ENCODE assay signal across 32 cellular contexts in the genomic region with DNA sequence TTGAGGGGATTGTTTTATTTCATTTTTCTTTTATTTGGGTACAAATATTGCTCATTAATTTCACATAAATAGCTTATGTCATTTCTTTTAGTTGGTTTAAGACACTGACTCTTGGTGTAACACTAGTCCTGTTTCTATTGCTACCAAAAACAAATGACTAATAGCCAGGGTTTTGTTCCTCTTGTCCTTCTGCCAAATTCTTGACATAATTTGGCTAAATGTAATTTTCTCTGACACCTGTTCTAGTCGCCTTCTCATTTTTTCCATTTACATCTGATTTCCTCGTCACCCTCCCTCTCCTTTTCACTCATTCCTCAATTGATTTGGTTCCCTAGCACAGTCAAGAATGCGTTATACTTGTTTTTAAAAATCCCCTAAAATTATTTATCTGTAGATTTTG.
"Had no signal": no experiment of that assay in that cellular context is flagged by ENCODE, and none has a peak within 500 bp of the region (broad histone marks: within the 10 kb centered on the region; RNA-seq: fewer than 3 reads in every experiment).

No MANE protein-coding gene starts in this region.

- H3K36me3 Mint-ChIP-seq: naive thymus-derived CD4-positive, alpha-beta T cell; stimulated activated naive B cell treated with anti-CD40 and anti-IgM and Interleukin-4, amounts not matched to agents 10 μg/mL and 1 μg/mL and 100 μg/mL, for 72 hours had no signal

- DNase-seq: activated CD4-positive, alpha-beta memory T cell treated with anti-CD3 and anti-CD28 coated beads, Interleukin-2, amount 10 ng/mL, durations not matched to agents 7 days and 5 days; activated CD4-positive, alpha-beta T cell treated with anti-CD3 and anti-CD28 coated beads, Interleukin-2, amount 10 ng/mL, durations not matched to agents 24 days and 14 days; activated CD8-positive, alpha-beta memory T cell treated with anti-CD3 and anti-CD28 coated beads, Interleukin-2, amount 50 U/mL, for 48 hours; activated gamma-delta T cell; activated naive CD4-positive, alpha-beta T cell treated with anti-CD3 and anti-CD28 coated beads, Interleukin-2, amount 50 U/mL, for 16 hours; activated T-cell treated with anti-CD3 and anti-CD28 coated beads, Interleukin-2, amount 50 U/mL, for 24 hours; body of pancreas; cerebellar nuclear complex; dorsolateral prefrontal cortex; effector memory CD4-positive, alpha-beta T cell; erythroblast; gastrocnemius medialis; glutamatergic neuron; left ventricle myocardium superior; naive thymus-derived CD4-positive, alpha-beta T cell; nucleus accumbens; pancreas; sigmoid colon; stimulated activated CD4-positive, alpha-beta T cell treated with anti-CD3 and anti-CD28 coated beads, Interleukin-15, amount 100 ng/mL, for 24 hours; stimulated activated CD4-positive, alpha-beta T cell treated with anti-CD3 and anti-CD28 coated beads, Interleukin-2, amount 100 ng/mL, for 24 hours; stimulated activated naive B cell treated with anti-CD40 and anti-IgM and Interleukin-4, amounts not matched to agents 10 μg/mL and 1 μg/mL and 100 μg/mL, for 72 hours; stomach; T-helper 9 cell; thyroid gland; upper lobe of left lung; WERI-Rb-1 had no signal

- H3K27me3 ChIP-seq: body of pancreas, dorsolateral prefrontal cortex, gastrocnemius medialis, pancreas, sigmoid colon, stomach, thyroid gland, upper lobe of left lung, vagina had no signal

- H3K27ac ChIP-seq: body of pancreas, coronary artery, dorsolateral prefrontal cortex, gastrocnemius medialis, pancreas, prostate gland, sigmoid colon, stomach, thyroid gland, upper lobe of left lung, vagina, WERI-Rb-1 had no signal

- H3K36me3 ChIP-seq: gastrocnemius medialis, pancreas, prostate gland, sigmoid colon, stomach, thyroid gland, upper lobe of left lung, vagina, WERI-Rb-1 had no signal

- H3K27ac Mint-ChIP-seq: activated CD4-positive, alpha-beta memory T cell treated with anti-CD3 and anti-CD28 coated beads, Interleukin-2, amount 10 ng/mL, durations not matched to agents 7 days and 5 days; activated CD4-positive, alpha-beta T cell treated with anti-CD3 and anti-CD28 coated beads, Interleukin-2, amount 10 ng/mL, durations not matched to agents 24 days and 14 days; activated T-cell treated with anti-CD3 and anti-CD28 coated beads, Interleukin-2, amount 50 U/mL, for 24 hours; naive thymus-derived CD4-positive, alpha-beta T cell; stimulated activated naive B cell treated with anti-CD40 and anti-IgM and Interleukin-4, amounts not matched to agents 10 μg/mL and 1 μg/mL and 100 μg/mL, for 72 hours; T-helper 1 cell treated with Interleukin-12 subunit alpha and Interleukin-12 subunit beta and Interleukin-4 antibody, amounts not matched to agents 30 μg/mL and 1 μg/mL, for 36 hours had no signal

- H3K4me3 Mint-ChIP-seq: activated CD4-positive, alpha-beta memory T cell treated with anti-CD3 and anti-CD28 coated beads, Interleukin-2, amount 10 ng/mL, durations not matched to agents 7 days and 5 days; activated CD4-positive, alpha-beta T cell treated with anti-CD3 and anti-CD28 coated beads, Interleukin-2, amount 10 ng/mL, durations not matched to agents 24 days and 14 days; activated T-cell treated with anti-CD3 and anti-CD28 coated beads, Interleukin-2, amount 50 U/mL, for 24 hours; naive thymus-derived CD4-positive, alpha-beta T cell; neural crest cell; stimulated activated naive B cell treated with anti-CD40 and anti-IgM and Interleukin-4, amounts not matched to agents 10 μg/mL and 1 μg/mL and 100 μg/mL, for 72 hours; T-helper 1 cell treated with Interleukin-12 subunit alpha and Interleukin-12 subunit beta and Interleukin-4 antibody, amounts not matched to agents 30 μg/mL and 1 μg/mL, for 36 hours had no signal

- H3K4me1 ChIP-seq: body of pancreas, gastrocnemius medialis, pancreas, prostate gland, sigmoid colon, stomach, thyroid gland, upper lobe of left lung, vagina had no signal

- H3K9me3 ChIP-seq: body of pancreas, gastrocnemius medialis, pancreas, prostate gland, sigmoid colon, stomach, thyroid gland, upper lobe of left lung, vagina had no signal

- H3K9me3 Mint-ChIP-seq: activated T-cell treated with anti-CD3 and anti-CD28 coated beads, Interleukin-2, amount 50 U/mL, for 24 hours; neural crest cell; T-helper 1 cell treated with Interleukin-12 subunit alpha and Interleukin-12 subunit beta and Interleukin-4 antibody, amounts not matched to agents 30 μg/mL and 1 μg/mL, for 36 hours had no signal

- H3K27me3 Mint-ChIP-seq: activated CD4-positive, alpha-beta memory T cell treated with anti-CD3 and anti-CD28 coated beads, Interleukin-2, amount 10 ng/mL, durations not matched to agents 7 days and 5 days; activated CD4-positive, alpha-beta T cell treated with anti-CD3 and anti-CD28 coated beads, Interleukin-2, amount 10 ng/mL, durations not matched to agents 24 days and 14 days; activated T-cell treated with anti-CD3 and anti-CD28 coated beads, Interleukin-2, amount 50 U/mL, for 24 hours; stimulated activated naive B cell treated with anti-CD40 and anti-IgM and Interleukin-4, amounts not matched to agents 10 μg/mL and 1 μg/mL and 100 μg/mL, for 72 hours had no signal

- H3K4me1 Mint-ChIP-seq: activated CD4-positive, alpha-beta memory T cell treated with anti-CD3 and anti-CD28 coated beads, Interleukin-2, amount 10 ng/mL, durations not matched to agents 7 days and 5 days; activated CD4-positive, alpha-beta T cell treated with anti-CD3 and anti-CD28 coated beads, Interleukin-2, amount 10 ng/mL, durations not matched to agents 24 days and 14 days; naive thymus-derived CD4-positive, alpha-beta T cell; neural crest cell; stimulated activated naive B cell treated with anti-CD40 and anti-IgM and Interleukin-4, amounts not matched to agents 10 μg/mL and 1 μg/mL and 100 μg/mL, for 72 hours had no signal

- H3K4me3 ChIP-seq: body of pancreas, coronary artery, dorsolateral prefrontal cortex, gastrocnemius medialis, pancreas, prostate gland, sigmoid colon, stomach, thyroid gland, upper lobe of left lung, vagina had no signal

- ATAC-seq: activated CD4-positive, CD25-positive, alpha-beta regulatory T cell treated with anti-CD3 and anti-CD28 coated beads, Interleukin-2, amount 50 U/mL, for 24 hours; body of pancreas; gastrocnemius medialis; left ventricle myocardium superior; naive thymus-derived CD4-positive, alpha-beta T cell; pancreas; stimulated activated naive B cell treated with anti-CD40 and anti-IgM and Interleukin-4, amounts not matched to agents 10 μg/mL and 1 μg/mL and 100 μg/mL, for 72 hours had no signal
